8 cellular contexts compared by ENCODE assay signal in the genomic region with DNA sequence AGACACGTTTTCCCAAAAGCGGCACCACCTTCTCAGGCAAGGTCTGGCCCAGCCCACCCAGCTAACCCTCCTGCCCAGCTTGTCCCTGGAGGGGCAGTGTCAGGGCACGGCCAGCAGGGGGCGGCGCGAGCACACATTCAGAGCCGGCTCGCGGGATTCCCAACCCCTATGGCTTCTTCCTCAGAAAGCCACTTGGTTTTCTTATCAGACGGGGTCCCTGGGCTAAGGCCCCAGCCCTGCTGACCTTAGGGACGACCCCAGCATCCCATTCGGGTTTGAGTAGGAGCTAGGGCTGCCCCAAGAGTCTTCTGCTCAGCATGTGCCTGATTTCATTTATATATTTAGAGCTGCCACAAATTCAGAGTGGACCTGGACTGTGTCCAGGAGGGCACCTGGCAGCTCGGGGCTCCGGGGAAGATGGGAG. TPM values are rescaled to one million over a fixed set of nuclear protein-coding genes. Genes with fewer than 3 reads are reported as not detected.
DNase-seq lines count a peak whose midpoint lies in the region; ATAC-seq and TF ChIP-seq lines count a peak whose summit lies in the region.

No MANE protein-coding gene starts in this region.

- H3K27me3 ChIP-seq in HL-60 (ENCODE audit: insufficient read depth, poor library complexity, severe bottlenecking) (no peaks in the 10 kb centered on the region), esophagus squamous epithelium (no peaks in the 10 kb centered on the region)

- no peak overlapping the region for H3K4me3 ChIP-seq in HL-60 (replicated peaks; ENCODE audit: insufficient read depth, low read length)
- peak overlapping the region in 1 of 4 donors; percentile 51 for H3K4me3 ChIP-seq in esophagus squamous epithelium

- ATAC-seq in natural killer cell, result peak; percentile 77 to 81 (median 77)
- ATAC-seq in stimulated activated memory B cell treated with anti-CD40 and anti-IgM and Interleukin-4, amounts not matched to agents 10 μg/mL and 1 μg/mL and 100 μg/mL, for 72 hours, result peak; percentile 77

- no peaks in the 10 kb centered on the region for H3K9me3 Mint-ChIP-seq in natural killer cell
- H3K9me3 Mint-ChIP-seq in stimulated activated memory B cell treated with anti-CD40 and anti-IgM and Interleukin-4, amounts not matched to agents 10 μg/mL and 1 μg/mL and 100 μg/mL, for 72 hours, result no peaks in the 10 kb centered on the region

- 0 to 4% methylated on average over 5 to 7 of the region's 14 CpGs for WGBS in esophagus squamous epithelium, 2 donors

- H3K4me3 Mint-ChIP-seq in natural killer cell, result peak overlapping the region; percentile 13
- H3K4me3 Mint-ChIP-seq in stimulated activated memory B cell treated with anti-CD40 and anti-IgM and Interleukin-4, amounts not matched to agents 10 μg/mL and 1 μg/mL and 100 μg/mL, for 72 hours, result no peak overlapping the region

- H3K4me1 ChIP-seq in esophagus squamous epithelium, result peaks cover 0 to 9% (median 6%) of the 10 kb centered on the region in 3 donors

- TF ChIP-seq POLR2A in esophagus squamous epithelium (IDR thresholded peaks at IDR 0.05), result no peak

- H3K27ac Mint-ChIP-seq in natural killer cell, result peak overlapping the region in 1 of 2 donors; percentile 49
- no peak overlapping the region for H3K27ac Mint-ChIP-seq in stimulated activated memory B cell treated with anti-CD40 and anti-IgM and Interleukin-4, amounts not matched to agents 10 μg/mL and 1 μg/mL and 100 μg/mL, for 72 hours

- peak; percentile 48 to 51 for DNase-seq in AML-193 (lab: John Stamatoyannopoulos, UW)
- peak; percentile 72 for DNase-seq in GM19240 (ENCODE audit: insufficient read length, low spot score)
- DNase-seq in HL-60 (ENCODE audit: low read depth in 1 of 2, low spot score in 1 of 2), result peak; percentile 36 to 71
- peak; percentile 74 for DNase-seq in activated T-cell treated with anti-CD3 and anti-CD28 coated beads, Interleukin-2, amount 50 U/mL, for 1 hour
- peak; percentile 9 for DNase-seq in esophagus squamous epithelium (lab: John Stamatoyannopoulos, UW)
- DNase-seq in natural killer cell, result peak; percentile 69

- TF ChIP-seq CTCF in HL-60 (IDR thresholded peaks at IDR 0.05; ENCODE audit: insufficient read depth, low read length), result peak; percentile 91
- TF ChIP-seq CTCF in esophagus squamous epithelium (IDR thresholded peaks at IDR 0.05), result peak; percentile 91 to 99 (median 94)
- TF ChIP-seq CTCF in natural killer cell (IDR thresholded peaks at IDR 0.05), result peak; percentile 99

- H3K27ac ChIP-seq in HL-60 (replicated peaks) (no peak overlapping the region), esophagus squamous epithelium (no peak overlapping the region)

- H3K36me3 ChIP-seq in esophagus squamous epithelium, result no peaks in the 10 kb centered on the region

- intact Hi-C loops in esophagus squamous epithelium (cut with DNase I), result loop anchor here (10.0 kb wide), 1 partner anchor 228 kb away; no protein-coding TSS in a partner anchor
- intact Hi-C loops in natural killer cell (cut with micrococcal nuclease), result loop anchor here (1.0 to 10.0 kb wide), 3 partner anchors 38 to 223 kb away; partner anchors contain the start of gene POLG

- H3K4me1 Mint-ChIP-seq in natural killer cell, result peaks cover 27 to 40% of the 10 kb centered on the region in 2 donors
- peaks cover 6% of the 10 kb centered on the region for H3K4me1 Mint-ChIP-seq in stimulated activated memory B cell treated with anti-CD40 and anti-IgM and Interleukin-4, amounts not matched to agents 10 μg/mL and 1 μg/mL and 100 μg/mL, for 72 hours

- H3K27me3 Mint-ChIP-seq in natural killer cell (ENCODE audit: low read depth in 2 of 2), result no peaks in the 10 kb centered on the region
- peaks cover 16% of the 10 kb centered on the region for H3K27me3 Mint-ChIP-seq in stimulated activated memory B cell treated with anti-CD40 and anti-IgM and Interleukin-4, amounts not matched to agents 10 μg/mL and 1 μg/mL and 100 μg/mL, for 72 hours

- no peaks in the 10 kb centered on the region for H3K9me3 ChIP-seq in esophagus squamous epithelium

- H3K36me3 Mint-ChIP-seq in natural killer cell, result no peaks in the 10 kb centered on the region
- H3K36me3 Mint-ChIP-seq in stimulated activated memory B cell treated with anti-CD40 and anti-IgM and Interleukin-4, amounts not matched to agents 10 μg/mL and 1 μg/mL and 100 μg/mL, for 72 hours, result no peaks in the 10 kb centered on the region

TF ChIP-seq in PFSK-1, 5 proteins besides CTCF, POLR2A, EP300 and RAD21:
- no peak for TF ChIP-seq TAF1 (IDR thresholded peaks at IDR 0.05; ENCODE audit: borderline replicate concordance, insufficient read depth, low read length)
- no peak for TF ChIP-seq SIN3A (IDR thresholded peaks at IDR 0.05; ENCODE audit: borderline replicate concordance, insufficient read depth, low read length)
- peak; percentile 55 for TF ChIP-seq FOXP2 (optimal IDR thresholded peaks at IDR 0.05; ENCODE audit: borderline replicate concordance, extremely low read depth, extremely low read length, insufficient read depth)

RNA-seq across cellular contexts. Expression of gene RLBP1, which starts 14.5 kb away (rescaled TPM):
- polyA plus RNA-seq in PFSK-1 (2012; ENCODE audit: insufficient read length, low read depth), result not detected
- total RNA-seq in esophagus squamous epithelium (not detected), natural killer cell (not detected)

RNA-seq across cellular contexts. Expression of gene FANCI, which starts 36.9 kb away (rescaled TPM):
- 15.9 TPM for polyA plus RNA-seq in PFSK-1 (2012; ENCODE audit: insufficient read length, low read depth)
- total RNA-seq in esophagus squamous epithelium (10 to 100 TPM in 3 of 4 donors, 1 to 10 TPM in 1; 5.0 to 32.3 (median 15.0) TPM), natural killer cell (10 to 100 TPM; 22.3 to 27.9 (median 22.7) TPM)

Comparison
In these comparisons a context has a peak if more than half of its experiments do, and no peak if none do; other contexts are left out.
1. DNase-seq: peak in every context shown above with its lines; median percentile 74 in activated T-cell treated with anti-CD3 and anti-CD28 coated beads, Interleukin-2, amount 50 U/mL, for 1 hour; 72 in GM19240; 69 in natural killer cell; 54 in HL-60; 50 in AML-193; 9 in esophagus squamous epithelium.